In the genomic region with DNA sequence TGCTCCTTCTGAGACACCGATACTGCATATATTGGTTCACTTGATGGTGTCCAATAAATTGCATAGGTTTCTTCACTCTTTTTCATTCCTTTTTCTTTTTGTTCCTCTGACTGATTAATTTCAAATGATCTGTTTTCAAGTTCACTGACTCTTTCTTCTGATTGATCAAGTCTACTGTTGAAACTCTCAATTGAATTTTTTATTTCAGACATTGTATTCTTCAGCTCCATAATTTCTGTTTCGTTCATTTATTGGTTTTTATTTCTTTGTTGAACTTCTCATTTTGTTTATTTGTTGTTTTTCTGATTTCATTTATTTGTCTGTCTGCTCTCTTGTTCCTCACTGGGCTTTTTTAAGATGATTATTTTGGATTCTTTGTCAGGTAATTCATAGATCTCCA, we compare ENCODE assay signal across 21 cellular contexts. TPM values are rescaled to one million over a fixed set of nuclear protein-coding genes. Genes with fewer than 3 reads are reported as not detected.
DNase-seq lines count a peak whose midpoint lies in the region; ATAC-seq, FAIRE-seq and TF ChIP-seq lines count a peak whose summit lies in the region.
"Had no signal": no experiment of that assay in that cellular context is flagged by ENCODE, and none has a peak within 500 bp of the region (broad histone marks: within the 10 kb centered on the region; RNA-seq: fewer than 3 reads in every experiment).

No MANE protein-coding gene starts in this region.

- H4K20me1 ChIP-seq in HCT116 (ENCODE audit: insufficient read depth) (no peaks in the 10 kb centered on the region), GM12878 (ENCODE audit: control insufficient read depth, insufficient read depth) (no peaks in the 10 kb centered on the region)

- H3K27ac ChIP-seq in HCT116 (ENCODE audit: low read depth, low read length) (no peak overlapping the region), GM12878 (ENCODE audit: control insufficient read depth, insufficient read depth) (no peak overlapping the region), body of pancreas (no peak overlapping the region)
- H3K27ac ChIP-seq: HL-60 had no signal

- no peak for TF ChIP-seq EP300 in GM12878 (IDR thresholded peaks at IDR 0.05; ENCODE audit: borderline replicate concordance in 1 of 2, control insufficient read depth in 1 of 2, low read depth in 2 of 2, low read length in 2 of 2)

- CTCF ChIA-PET in HCT116 (lab: Charles Lee) = no interaction called here
- CTCF ChIA-PET in GM12878 (lab: Yijun Ruan, JAX) = interaction anchor here (0.7 to 1.6 kb wide), 5 partner anchors 9 to 46 kb away, joined by 3 to 5 read pairs (median 4); a partner anchor contains a TSS

- H3K9ac ChIP-seq in HCT116 (ENCODE audit: low read length) (no peak overlapping the region), GM12878 (ENCODE audit: control insufficient read depth, insufficient read depth, low read length) (no peak overlapping the region)

- H3K9me3 ChIP-seq in HCT116 (ENCODE audit: control insufficient read depth in 1 of 2, insufficient read depth in 1 of 2, low read depth in 1 of 2, low read length in 2 of 2) (peaks cover 5 to 11% of the 10 kb centered on the region in 2 experiments; a peak in 2 of 4 replicates), GM12878 (replicated peaks; ENCODE audit: control insufficient read depth, insufficient read depth, low read length) (peaks cover 29% of the 10 kb centered on the region), body of pancreas (no peaks in the 10 kb centered on the region)
- H3K9me3 ChIP-seq: BE2C had no signal

- ATAC-seq in HCT116 (no peak), GM12878 (no peak), GM21786 (IDR thresholded peaks at IDR 0.05; ENCODE audit: unreplicated experiment) (no peak), body of pancreas (no peak)

- SMC1A ChIA-PET in GM12878 (lab: Charles Lee; ENCODE audit: uncharacterized antibody, unreplicated experiment) = interaction anchor here (1.0 to 1.6 kb wide), 2 partner anchors 11 to 105 kb away, joined by 3 read pairs; no protein-coding TSS in a partner anchor

- H3K27me3 ChIP-seq in HCT116 (ENCODE audit: insufficient read depth, low read length) (no peaks in the 10 kb centered on the region), GM12878 (replicated peaks in 1 of 2; ENCODE audit: control insufficient read depth in 2 of 2, insufficient read depth in 2 of 2, low read length in 1 of 2) (no peaks in the 10 kb centered on the region), body of pancreas (no peaks in the 10 kb centered on the region)
- H3K27me3 ChIP-seq: BE2C had no signal

- FAIRE-seq in GM12878 (lab: Jason Lieb, UNC) (no peak), frontal cortex (lab: Jason Lieb, UNC) (peak; percentile 52)
- FAIRE-seq: A204.1, D721Med, G401.6, GM18507 had no signal

- RAD21 ChIA-PET in HCT116 (lab: Charles Lee; ENCODE audit: low non-redundant PET in 1 of 2, low total read pairs in 2 of 2, uncharacterized antibody in 2 of 2, unreplicated experiment in 2 of 2) = no interaction called here
- RAD21 ChIA-PET in GM12878 (lab: Charles Lee; ENCODE audit: unreplicated experiment) = interaction anchor here (1.0 kb wide), 1 partner anchor 9 kb away, joined by 4 read pairs; no protein-coding TSS in a partner anchor

- TF ChIP-seq CTCF in HCT116 (IDR thresholded peaks at IDR 0.05 in 2 of 3, conservative IDR thresholded peaks at IDR 0.05 in 1 of 3; ENCODE audit: borderline replicate concordance in 1 of 3, insufficient read depth in 1 of 3, low read depth in 2 of 3, low read length in 2 of 3) (no peak), GM12878 (IDR thresholded peaks at IDR 0.05 in 2 of 3, conservative IDR thresholded peaks at IDR 0.05 in 1 of 3; ENCODE audit: control insufficient read depth in 2 of 3, extremely low read depth in 1 of 3, insufficient read depth in 1 of 3, low read depth in 3 of 3, low read length in 3 of 3) (no peak), body of pancreas (IDR thresholded peaks at IDR 0.05) (no peak)

- no peaks in the 10 kb centered on the region for H3K9me2 ChIP-seq in HCT116 (ENCODE audit: insufficient read depth)

- peaks cover 5 to 10% of the 10 kb centered on the region in 2 experiments; a peak in 3 of 4 replicates for H3K36me3 ChIP-seq in HCT116 (ENCODE audit: control insufficient read depth in 1 of 2, insufficient read depth in 2 of 2, low read length in 2 of 2)
- H3K36me3 ChIP-seq in GM12878 (ENCODE audit: control insufficient read depth in 2 of 2, insufficient read depth in 2 of 2, low read length in 1 of 2) = peaks cover 11 to 15% of the 10 kb centered on the region in 2 experiments; a peak in 3 of 4 replicates
- H3K36me3 ChIP-seq in body of pancreas (replicated peaks in 1 of 2; ENCODE audit: insufficient read depth in 1 of 2, low read depth in 2 of 2) = peaks cover 0 to 6% of the 10 kb centered on the region in 2 donors

- in situ Hi-C loops in GM12878 (cut with MboI) = loop anchor here (25.0 kb wide), 1 partner anchor 1119 kb away; a partner anchor contains a TSS

- H3K4me2 ChIP-seq in HCT116 (ENCODE audit: low read length) (no peak overlapping the region), GM12878 (ENCODE audit: control insufficient read depth, insufficient read depth) (no peak overlapping the region)

- intact Hi-C loops in HCT116 (cut with micrococcal nuclease) (no loop called here), GM12878 (cut with micrococcal nuclease; ENCODE audit: unreplicated experiment) (no loop called here), body of pancreas (cut with DNase I) (no loop called here)

- H3K4me1 ChIP-seq in HCT116 (ENCODE audit: control insufficient read depth in 1 of 2, insufficient read depth in 2 of 2, low read length in 2 of 2) (no peaks in the 10 kb centered on the region), GM12878 (ENCODE audit: control insufficient read depth, insufficient read depth, low read length) (peaks cover 3% of the 10 kb centered on the region), body of pancreas (no peaks in the 10 kb centered on the region)
- H3K4me1 ChIP-seq: BE2C, Caco-2, HAP-1 had no signal

- WGBS in GM12878 (ENCODE audit: insufficient coverage, insufficient replicate concordance, low lambda C conversion rate, missing lambda C conversion rate) = 97% methylated on average over 2 of the region's 2 CpGs
- 95 to 98% methylated on average over 2 of the region's 2 CpGs for WGBS in body of pancreas, 2 donors

- POLR2A ChIA-PET in HCT116 (lab: Charles Lee) (no interaction called here), GM12878 (lab: Charles Lee) (no interaction called here)

- no peak for TF ChIP-seq RAD21 in HCT116 (IDR thresholded peaks at IDR 0.05; ENCODE audit: low read depth)
- no peak for TF ChIP-seq RAD21 in GM12878 (IDR thresholded peaks at IDR 0.05; ENCODE audit: insufficient read depth, low read depth, low read length)

- BruUV-seq in HCT116 (replicated peaks; lab: Mats Ljungman, UMichigan) (no TSS peak), GM12878 (replicated peaks; lab: Mats Ljungman, UMichigan) (no TSS peak)

- H3K79me2 ChIP-seq in HCT116 (ENCODE audit: insufficient read depth, low read length) = peaks cover 74% of the 10 kb centered on the region
- H3K79me2 ChIP-seq in GM12878 (ENCODE audit: control insufficient read depth, insufficient read depth, low read length) = peaks cover 29% of the 10 kb centered on the region

- H3K4me3 ChIP-seq in HCT116 (replicated peaks in 1 of 2; ENCODE audit: low read depth in 1 of 2, low read length in 2 of 2) (no peak overlapping the region), GM12878 (no peak overlapping the region), body of pancreas (no peak overlapping the region)
- H3K4me3 ChIP-seq: HAP-1 had no signal

- DNase-seq in HCT116 (ENCODE audit: low read depth, low spot score) = no peak
- DNase-seq in GM12878 (ENCODE audit: low read depth, low spot score) = no peak
- DNase-seq in frontal cortex (ENCODE audit: low spot score in 2 of 2) = no peak
- no peak for DNase-seq in body of pancreas
- DNase-seq in T-helper 1 cell = no peak
- DNase-seq: ACHN; BE2C; C1 segment of cervical spinal cord; Caco-2; CD4-positive, CD25-positive, alpha-beta regulatory T cell; HFFc6; KG1 had no signal

- H2AFZ ChIP-seq in HCT116 (ENCODE audit: low read depth, low read length, poor library complexity, severe bottlenecking) (no peak overlapping the region), GM12878 (ENCODE audit: control insufficient read depth, low read depth, low read length) (no peak overlapping the region)

- TF ChIP-seq POLR2A in HCT116 (IDR thresholded peaks at IDR 0.05; ENCODE audit: borderline replicate concordance, extremely low read depth, insufficient read depth, insufficient read length) (no peak), GM12878 (IDR thresholded peaks at IDR 0.05; ENCODE audit: low read depth, low read length) (no peak), body of pancreas (IDR thresholded peaks at IDR 0.05) (no peak)

RNA-seq across cellular contexts. Expression of a gene that starts 13.6 kb away (rescaled TPM):
- 30.5 TPM for total RNA-seq in HCT116 (2021; ENCODE audit: unreplicated experiment)
- polyA plus RNA-seq in HCT116 (2012) = 16.9 and 17.5 TPM in 2 replicates
- total RNA-seq in GM12878 (2013; cell fraction: nucleolus; rRNA removed) = 21.0 and 23.4 TPM in 2 replicates
- 29.8 and 30.6 TPM in 2 replicates for total RNA-seq in GM12878 (2014; rRNA removed)
- 33.0 and 34.5 TPM in 2 replicates for total RNA-seq in GM12878 (2014; rRNA removed; fragmentation: Illumina TruSeq; extraction: Trizol)
- total RNA-seq in GM12878 (2021) = 25.5 and 25.6 TPM in 2 replicates
- polyA plus RNA-seq in GM12878 (2011; ENCODE audit: low read depth) = 23.5 TPM
- 34.4 and 35.9 TPM in 2 replicates for polyA plus RNA-seq in GM12878 (2011; rRNA removed)
- polyA plus RNA-seq in GM12878 (2011; cell fraction: cytosol; rRNA removed) = 17.7 and 20.3 TPM in 2 replicates
- polyA plus RNA-seq in GM12878 (2011; cell fraction: nucleus; rRNA removed) = 19.4 and 20.4 TPM in 2 replicates
- 16.3 and 23.4 TPM in 2 replicates for polyA plus RNA-seq in GM12878 (2012)
- polyA plus RNA-seq in GM12878 (2014; fragmentation: Illumina TruSeq; extraction: Trizol) = 34.0 and 41.3 TPM in 2 replicates
- polyA plus RNA-seq in GM12878 (2014; fragmentation: Nextera tagmentation; extraction: Ambion mirVana) = 10 to 100 TPM; 27.0 to 29.9 TPM
- polyA plus RNA-seq in GM12878 (2014; rRNA removed) = 26.3 and 27.5 TPM in 2 replicates
- polyA plus RNA-seq in GM12878 (2016; fragmentation: Nextera tagmentation; extraction: Ambion mirVana) = 10 to 100 TPM; 23.7 to 25.4 TPM
- 16.9 and 24.1 TPM in 2 replicates for polyA minus RNA-seq in GM12878 (2011; rRNA and poly(A)+ RNA removed)
- 6.8 and 10.7 TPM in 2 replicates for polyA minus RNA-seq in GM12878 (2011; cell fraction: cytosol; rRNA and poly(A)+ RNA removed)
- polyA minus RNA-seq in GM12878 (2011; cell fraction: nucleus; rRNA and poly(A)+ RNA removed) = 6.0 and 7.9 TPM in 2 replicates
- 2.0 TPM for total RNA-seq in frontal cortex
- total RNA-seq in body of pancreas = 10 to 100 TPM; 11.2 to 23.1 TPM

RNA-seq across cellular contexts. Expression of a gene that starts 29.5 kb away (rescaled TPM):
- total RNA-seq in HCT116 (2021; ENCODE audit: unreplicated experiment) (not detected), GM12878 (2014; rRNA removed) (not detected in 2 replicates), GM12878 (2014; rRNA removed; fragmentation: Illumina TruSeq; extraction: Trizol) (not detected in 2 replicates), GM12878 (2021) (not detected in 2 replicates), frontal cortex (not detected), body of pancreas (not detected)
- polyA plus RNA-seq in HCT116 (2012) = 0.03 and 0.04 TPM in 2 replicates
- not detected in 2 replicates for total RNA-seq in GM12878 (2013; cell fraction: nucleolus; rRNA removed)
- not detected for polyA plus RNA-seq in GM12878 (2011; ENCODE audit: low read depth)
- polyA plus RNA-seq in GM12878 (2011; rRNA removed) (not detected in 2 replicates), GM12878 (2014; fragmentation: Illumina TruSeq; extraction: Trizol) (not detected in 2 replicates), GM12878 (2014; fragmentation: Nextera tagmentation; extraction: Ambion mirVana) (not detected), GM12878 (2014; rRNA removed) (not detected in 2 replicates), GM12878 (2016; fragmentation: Nextera tagmentation; extraction: Ambion mirVana) (not detected)
- not detected in 2 replicates for polyA plus RNA-seq in GM12878 (2011; cell fraction: cytosol; rRNA removed)
- not detected in 2 replicates for polyA plus RNA-seq in GM12878 (2011; cell fraction: nucleus; rRNA removed)
- polyA plus RNA-seq in GM12878 (2012) = not detected in 2 replicates
- not detected in 2 replicates for polyA minus RNA-seq in GM12878 (2011; rRNA and poly(A)+ RNA removed)
- not detected in 2 replicates for polyA minus RNA-seq in GM12878 (2011; cell fraction: cytosol; rRNA and poly(A)+ RNA removed)
- polyA minus RNA-seq in GM12878 (2011; cell fraction: nucleus; rRNA and poly(A)+ RNA removed) = not detected in 2 replicates
- total RNA-seq: CD4-positive, CD25-positive, alpha-beta regulatory T cell; HFFc6; HT1080 had no signal
- polyA plus RNA-seq: CD4-positive, CD25-positive, alpha-beta regulatory T cell; IgD-negative memory B cell had no signal

RNA-seq across cellular contexts. Expression of a gene that starts 58.1 kb away (rescaled TPM):
- total RNA-seq in HCT116 (2021; ENCODE audit: unreplicated experiment) (not detected), GM12878 (2014; rRNA removed) (not detected in 2 replicates), GM12878 (2014; rRNA removed; fragmentation: Illumina TruSeq; extraction: Trizol) (not detected in 2 replicates), GM12878 (2021) (not detected in 2 replicates), frontal cortex (not detected), body of pancreas (1 to 10 TPM; 6.2 to 7.6 TPM)
- polyA plus RNA-seq in HCT116 (2012) = 0.04 and 0.07 TPM in 2 replicates
- total RNA-seq in GM12878 (2013; cell fraction: nucleolus; rRNA removed) = not detected in 2 replicates
- polyA plus RNA-seq in GM12878 (2011; ENCODE audit: low read depth) = not detected
- polyA plus RNA-seq in GM12878 (2011; rRNA removed) (0.03 and 0.04 TPM in 2 replicates), GM12878 (2014; fragmentation: Illumina TruSeq; extraction: Trizol) (not detected in 2 replicates), GM12878 (2014; fragmentation: Nextera tagmentation; extraction: Ambion mirVana) (not detected), GM12878 (2014; rRNA removed) (0.04 and 0.17 TPM in 2 replicates), GM12878 (2016; fragmentation: Nextera tagmentation; extraction: Ambion mirVana) (not detected)
- polyA plus RNA-seq in GM12878 (2011; cell fraction: cytosol; rRNA removed) = not detected in 2 replicates
- polyA plus RNA-seq in GM12878 (2011; cell fraction: nucleus; rRNA removed) = 0.06 TPM in 2 replicates
- polyA plus RNA-seq in GM12878 (2012) = not detected in 2 replicates
- not detected in 2 replicates for polyA minus RNA-seq in GM12878 (2011; rRNA and poly(A)+ RNA removed)
- not detected in 2 replicates for polyA minus RNA-seq in GM12878 (2011; cell fraction: cytosol; rRNA and poly(A)+ RNA removed)
- not detected in 2 replicates for polyA minus RNA-seq in GM12878 (2011; cell fraction: nucleus; rRNA and poly(A)+ RNA removed)
- total RNA-seq: Caco-2, HT1080 had no signal
- polyA plus RNA-seq: CD4-positive, CD25-positive, alpha-beta regulatory T cell; IgD-negative memory B cell had no signal
